In genomic region chr10:123582084-123582989, GRCh38 we compare ENCODE assay signal across 8 cellular contexts.
A peak's percentile ranks its signal among the peaks of the same experiment; 100 is the strongest.
DNase-seq lines count a peak whose midpoint lies in the region; ATAC-seq, FAIRE-seq and TF ChIP-seq lines count a peak whose summit lies in the region.

No MANE protein-coding gene starts in this region.

- peak; percentile 11 for FAIRE-seq in G401.6 (lab: Jason Lieb, UNC)

- no peak overlapping the region for H3K4me3 Mint-ChIP-seq in natural killer cell treated with Interleukin-12 subunit alpha and Interleukin-12 subunit beta and Interleukin-15 and Interleukin-18, amount 100 ng/mL, for 72 hours

- peak; percentile 76 to 92 for TF ChIP-seq CTCF in fibroblast of lung (conservative IDR thresholded peaks at IDR 0.05 in 1 of 2, IDR thresholded peaks at IDR 0.05 in 1 of 2; ENCODE audit: low read depth in 1 of 2, low read length in 2 of 2)

- H3K27ac Mint-ChIP-seq in natural killer cell treated with Interleukin-12 subunit alpha and Interleukin-12 subunit beta and Interleukin-15 and Interleukin-18, amount 100 ng/mL, for 72 hours, result no peak overlapping the region

- no peak overlapping the region for H3K9ac ChIP-seq in fibroblast of lung (ENCODE audit: insufficient read depth, low read length)

- no peak overlapping the region for H3K4me2 ChIP-seq in fibroblast of lung (ENCODE audit: extremely low read depth, insufficient read depth, low read length)

- no peak overlapping the region for H3K4me3 ChIP-seq in fibroblast of lung (replicated peaks in 1 of 4; ENCODE audit: control extremely low read depth in 1 of 4, insufficient read depth in 1 of 4, low read depth in 3 of 4, low read length in 4 of 4)

- H3K36me3 Mint-ChIP-seq in natural killer cell treated with Interleukin-12 subunit alpha and Interleukin-12 subunit beta and Interleukin-15 and Interleukin-18, amount 100 ng/mL, for 72 hours, result no peaks in the 10 kb centered on the region

- DNase-seq in NOMO-1 treated with dmso at 0.1 percent for 144 hours (lab: John Stamatoyannopoulos, UW; ENCODE audit: unreplicated experiment), result peak; percentile 31
- DNase-seq in activated T-cell treated with anti-CD3 and anti-CD28 coated beads, Interleukin-2, amount 50 U/mL, for 1 hour, result peak; percentile 60
- peak; percentile 40 to 61 for DNase-seq in fibroblast of lung (ENCODE audit: low read depth in 2 of 2)
- peak; percentile 73 for DNase-seq in natural killer cell treated with Interleukin-12 subunit alpha and Interleukin-12 subunit beta and Interleukin-15 and Interleukin-18, amount 100 ng/mL, for 72 hours (ENCODE audit: low spot score)
- peak; percentile 15 to 45 (median 25) for DNase-seq in stimulated activated naive CD4-positive, alpha-beta T cell (lab: John Stamatoyannopoulos, UW)

- no peaks in the 10 kb centered on the region for H3K9me3 Mint-ChIP-seq in natural killer cell treated with Interleukin-12 subunit alpha and Interleukin-12 subunit beta and Interleukin-15 and Interleukin-18, amount 100 ng/mL, for 72 hours

- no peaks in the 10 kb centered on the region for H3K9me3 ChIP-seq in fibroblast of lung (ENCODE audit: control insufficient read depth, insufficient read depth, low read depth, low read length)

- H3K27me3 ChIP-seq in fibroblast of lung (ENCODE audit: control insufficient read depth, insufficient read depth, low read length), result no peaks in the 10 kb centered on the region

- no peak overlapping the region for H3K27ac ChIP-seq in fibroblast of lung (ENCODE audit: insufficient read depth, low read length)

- peak; percentile 57 for ATAC-seq in HG03432 (IDR thresholded peaks at IDR 0.05; ENCODE audit: unreplicated experiment)
- peak in 1 of 2 donors; percentile 62 for ATAC-seq in natural killer cell treated with Interleukin-12 subunit alpha and Interleukin-12 subunit beta and Interleukin-15 and Interleukin-18, amount 100 ng/mL, for 72 hours
- no peak for ATAC-seq in HG03565 (IDR thresholded peaks at IDR 0.05; ENCODE audit: unreplicated experiment)

- H3K4me1 ChIP-seq in fibroblast of lung (ENCODE audit: control insufficient read depth, extremely low read depth, insufficient read depth, low read length), result no peaks in the 10 kb centered on the region

- H3K4me1 Mint-ChIP-seq in natural killer cell treated with Interleukin-12 subunit alpha and Interleukin-12 subunit beta and Interleukin-15 and Interleukin-18, amount 100 ng/mL, for 72 hours (ENCODE audit: low read depth in 2 of 2), result no peaks in the 10 kb centered on the region

- H4K20me1 ChIP-seq in fibroblast of lung (ENCODE audit: control insufficient read depth, extremely low read depth, insufficient read depth, low read length), result no peaks in the 10 kb centered on the region

- H2AFZ ChIP-seq in fibroblast of lung (ENCODE audit: low read length), result no peak overlapping the region

- H3K79me2 ChIP-seq in fibroblast of lung (ENCODE audit: control insufficient read depth, insufficient read depth, low read length), result no peaks in the 10 kb centered on the region

- peaks cover 31 to 49% of the 10 kb centered on the region in 2 donors for H3K27me3 Mint-ChIP-seq in natural killer cell treated with Interleukin-12 subunit alpha and Interleukin-12 subunit beta and Interleukin-15 and Interleukin-18, amount 100 ng/mL, for 72 hours

- no peaks in the 10 kb centered on the region for H3K36me3 ChIP-seq in fibroblast of lung (ENCODE audit: control insufficient read depth, insufficient read depth, low read length)
